In the genomic region with DNA sequence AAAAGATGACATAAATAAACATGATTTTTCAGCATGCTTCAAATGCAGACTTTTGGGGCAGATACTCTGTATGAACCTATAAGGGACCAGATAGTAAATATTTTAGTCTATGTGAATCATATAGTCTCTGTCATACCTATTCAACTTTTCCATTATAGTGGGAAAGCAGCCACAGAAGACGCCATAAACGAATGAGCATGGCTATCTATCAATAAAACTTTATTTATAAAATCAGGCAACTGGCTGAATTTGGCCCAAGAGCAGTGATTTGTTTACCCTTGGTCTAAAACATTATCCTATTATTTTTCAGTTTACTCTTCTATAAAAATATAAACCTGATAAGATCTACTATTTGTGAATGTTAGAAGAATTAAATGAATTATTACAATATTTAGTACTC, we compare ENCODE assay signal across 2 cellular contexts.
TF ChIP-seq lines count a peak whose summit lies in the region.

No MANE protein-coding gene starts in this region.

TF ChIP-seq in K562, 482 proteins besides CTCF, POLR2A, EP300 and RAD21:
- TF ChIP-seq, protein P1, sequence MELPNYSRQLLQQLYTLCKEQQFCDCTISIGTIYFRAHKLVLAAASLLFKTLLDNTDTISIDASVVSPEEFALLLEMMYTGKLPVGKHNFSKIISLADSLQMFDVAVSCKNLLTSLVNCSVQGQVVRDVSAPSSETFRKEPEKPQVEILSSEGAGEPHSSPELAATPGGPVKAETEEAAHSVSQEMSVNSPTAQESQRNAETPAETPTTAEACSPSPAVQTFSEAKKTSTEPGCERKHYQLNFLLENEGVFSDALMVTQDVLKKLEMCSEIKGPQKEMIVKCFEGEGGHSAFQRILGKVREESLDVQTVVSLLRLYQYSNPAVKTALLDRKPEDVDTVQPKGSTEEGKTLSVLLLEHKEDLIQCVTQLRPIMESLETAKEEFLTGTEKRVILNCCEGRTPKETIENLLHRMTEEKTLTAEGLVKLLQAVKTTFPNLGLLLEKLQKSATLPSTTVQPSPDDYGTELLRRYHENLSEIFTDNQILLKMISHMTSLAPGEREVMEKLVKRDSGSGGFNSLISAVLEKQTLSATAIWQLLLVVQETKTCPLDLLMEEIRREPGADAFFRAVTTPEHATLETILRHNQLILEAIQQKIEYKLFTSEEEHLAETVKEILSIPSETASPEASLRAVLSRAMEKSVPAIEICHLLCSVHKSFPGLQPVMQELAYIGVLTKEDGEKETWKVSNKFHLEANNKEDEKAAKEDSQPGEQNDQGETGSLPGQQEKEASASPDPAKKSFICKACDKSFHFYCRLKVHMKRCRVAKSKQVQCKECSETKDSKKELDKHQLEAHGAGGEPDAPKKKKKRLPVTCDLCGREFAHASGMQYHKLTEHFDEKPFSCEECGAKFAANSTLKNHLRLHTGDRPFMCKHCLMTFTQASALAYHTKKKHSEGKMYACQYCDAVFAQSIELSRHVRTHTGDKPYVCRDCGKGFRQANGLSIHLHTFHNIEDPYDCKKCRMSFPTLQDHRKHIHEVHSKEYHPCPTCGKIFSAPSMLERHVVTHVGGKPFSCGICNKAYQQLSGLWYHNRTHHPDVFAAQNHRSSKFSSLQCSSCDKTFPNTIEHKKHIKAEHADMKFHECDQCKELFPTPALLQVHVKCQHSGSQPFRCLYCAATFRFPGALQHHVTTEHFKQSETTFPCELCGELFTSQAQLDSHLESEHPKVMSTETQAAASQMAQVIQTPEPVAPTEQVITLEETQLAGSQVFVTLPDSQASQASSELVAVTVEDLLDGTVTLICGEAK (IDR thresholded peaks at IDR 0.05) = peak; percentile 88
- TF ChIP-seq, protein P1 (CRISPR knock-in tag; IDR thresholded peaks at IDR 0.05) = peak; percentile 57
- TF ChIP-seq MTF1 (CRISPR knock-in tag; IDR thresholded peaks at IDR 0.05; ENCODE audit: borderline replicate concordance) (no peak), CBX1 (IDR thresholded peaks at IDR 0.05; ENCODE audit: low read depth) (no peak), ZEB2 (IDR thresholded peaks at IDR 0.05) (no peak)

TF ChIP-seq in endothelial cell of umbilical vein, 7 proteins besides CTCF, POLR2A, EP300 and RAD21:
- TF ChIP-seq EZH2 (IDR thresholded peaks at IDR 0.05; ENCODE audit: borderline replicate concordance, low read depth, low read length, severe bottlenecking) (no peak), FOS (IDR thresholded peaks at IDR 0.05; ENCODE audit: borderline replicate concordance, insufficient read depth, low read length) (peak; percentile 16)
